ENCODE assay signal across 36 cellular contexts in the genomic region with DNA sequence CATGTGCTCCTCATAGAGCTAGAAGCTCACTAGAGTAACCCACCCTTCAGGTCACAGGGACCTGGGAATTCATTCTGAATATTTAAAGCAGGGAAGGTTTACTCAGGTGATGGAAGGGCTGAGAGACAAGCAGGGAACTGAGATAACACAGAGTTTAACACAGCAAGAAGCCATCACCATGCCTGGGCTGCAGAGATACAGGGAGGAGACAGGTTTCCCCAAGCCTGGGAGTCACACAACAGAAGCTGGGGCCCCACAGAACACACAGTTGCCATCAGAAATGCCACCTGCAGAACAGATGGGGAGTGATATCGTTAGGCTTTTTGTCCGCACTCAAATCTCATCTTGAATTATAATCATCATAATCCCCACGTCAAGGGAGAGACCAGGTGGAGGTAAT. TPM values are rescaled to one million over a fixed set of nuclear protein-coding genes. Genes with fewer than 3 reads are reported as not detected.
"Had no signal": no experiment of that assay in that cellular context is flagged by ENCODE, and none has a peak within 500 bp of the region (broad histone marks: within the 10 kb centered on the region; RNA-seq: fewer than 3 reads in every experiment).

No MANE protein-coding gene starts in this region.

- H3K27me3 ChIP-seq: Peyer's patch, SJSA1 had no signal

- H3K4me1 ChIP-seq: Peyer's patch, SJSA1 had no signal

- H3K36me3 ChIP-seq: Peyer's patch, SJSA1 had no signal

- H3K36me3 Mint-ChIP-seq: activated CD4-positive, alpha-beta memory T cell treated with anti-CD3 and anti-CD28 coated beads for 36 hours; activated naive CD4-positive, alpha-beta T cell treated with anti-CD3 and anti-CD28 coated beads, Interleukin-2, amount 10 ng/mL, durations not matched to agents 7 days and 5 days; activated naive CD8-positive, alpha-beta T cell; brain; WTC11 had no signal

- H3K4me3 Mint-ChIP-seq: activated CD4-positive, alpha-beta memory T cell treated with anti-CD3 and anti-CD28 coated beads for 36 hours; activated naive CD4-positive, alpha-beta T cell treated with anti-CD3 and anti-CD28 coated beads, Interleukin-2, amount 10 ng/mL, durations not matched to agents 7 days and 5 days; activated naive CD8-positive, alpha-beta T cell; activated naive CD8-positive, alpha-beta T cell treated with anti-CD3 and anti-CD28 coated beads, Interleukin-2, amount 50 U/mL, for 24 hours; activated T-cell treated with anti-CD3 and anti-CD28 coated beads, Interleukin-2, amount 50 U/mL, for 4 hours; brain; T-helper 1 cell treated with Interleukin-12 subunit alpha and Interleukin-12 subunit beta and Interleukin-4 antibody, amounts not matched to agents 30 μg/mL and 1 μg/mL, for 36 hours; T-helper 2 cell treated with Interferon-gamma antibody and Interleukin-4, amounts not matched to agents 5 μg/mL and 100 μg/mL, for 36 hours; WTC11 had no signal

- H3K27ac Mint-ChIP-seq: activated CD4-positive, alpha-beta memory T cell treated with anti-CD3 and anti-CD28 coated beads for 36 hours; activated naive CD4-positive, alpha-beta T cell treated with anti-CD3 and anti-CD28 coated beads, Interleukin-2, amount 10 ng/mL, durations not matched to agents 7 days and 5 days; activated naive CD8-positive, alpha-beta T cell; activated naive CD8-positive, alpha-beta T cell treated with anti-CD3 and anti-CD28 coated beads, Interleukin-2, amount 50 U/mL, for 24 hours; T-helper 1 cell treated with Interleukin-12 subunit alpha and Interleukin-12 subunit beta and Interleukin-4 antibody, amounts not matched to agents 30 μg/mL and 1 μg/mL, for 36 hours; T-helper 2 cell treated with Interferon-gamma antibody and Interleukin-4, amounts not matched to agents 5 μg/mL and 100 μg/mL, for 36 hours; WTC11 had no signal

- H3K9me3 ChIP-seq: Peyer's patch, SJSA1, SK-N-SH had no signal

- DNase-seq: activated CD4-positive, alpha-beta memory T cell treated with anti-CD3 and anti-CD28 coated beads for 36 hours; activated CD4-positive, alpha-beta T cell treated with anti-CD3 and anti-CD28 coated beads for 4 hours; activated CD4-positive, alpha-beta T cell treated with anti-CD3 and anti-CD28 coated beads, Interleukin-2, amount 50 U/mL, for 1 hour; activated CD8-positive, alpha-beta memory T cell treated with anti-CD3 and anti-CD28 coated beads, Interleukin-2, amount 50 U/mL, for 4 hours; activated effector memory CD4-positive, alpha-beta T cell treated with Interleukin-2 at 50 U/mL for 16 hours; activated naive CD4-positive, alpha-beta T cell treated with anti-CD3 and anti-CD28 coated beads, Interleukin-2, amount 10 ng/mL, durations not matched to agents 7 days and 5 days; activated naive CD8-positive, alpha-beta T cell treated with anti-CD3 and anti-CD28 coated beads, Interleukin-2, amount 50 U/mL, for 24 hours; activated T-cell treated with anti-CD3 and anti-CD28 coated beads for 4 hours; activated T-cell treated with anti-CD3 and anti-CD28 coated beads, Interleukin-2, amount 50 U/mL, for 4 hours; anterior cingulate cortex; caudate nucleus; cerebellar nuclear complex; Karpas-422; KBM-7; NCI-H1105; NCI-H1417 treated with DMSO at 0.1 percent for 48 hours; NCI-H1694 treated with DMSO at 0.1 percent for 48 hours; NCI-H2029; NCI-H345; NCI-H526 treated with DMSO at 0.1 percent for 48 hours; NCI-H774; PC-3; Peyer's patch; RPMI8226; SHP77 treated with DMSO at 0.1 percent for 48 hours; SK-N-SH had no signal

- H3K27me3 Mint-ChIP-seq: activated CD4-positive, alpha-beta memory T cell treated with anti-CD3 and anti-CD28 coated beads for 36 hours; activated naive CD8-positive, alpha-beta T cell; activated naive CD8-positive, alpha-beta T cell treated with anti-CD3 and anti-CD28 coated beads, Interleukin-2, amount 50 U/mL, for 24 hours had no signal

- ATAC-seq: activated CD4-positive, CD25-positive, alpha-beta regulatory T cell treated with anti-CD3 and anti-CD28 coated beads, Interleukin-2, amount 50 U/mL, for 24 hours; activated naive CD8-positive, alpha-beta T cell treated with anti-CD3 and anti-CD28 coated beads, Interleukin-2, amount 50 U/mL, for 24 hours; activated T-cell treated with anti-CD3 and anti-CD28 coated beads, Interleukin-2, amount 50 U/mL, for 4 hours; PC-3; WTC11 had no signal

- H3K4me1 Mint-ChIP-seq: brain had no signal

- H3K4me3 ChIP-seq: Peyer's patch, SJSA1 had no signal

- H3K27ac ChIP-seq: Peyer's patch, SJSA1 had no signal

- H3K9me3 Mint-ChIP-seq: activated CD4-positive, alpha-beta memory T cell treated with anti-CD3 and anti-CD28 coated beads for 36 hours; activated naive CD4-positive, alpha-beta T cell treated with anti-CD3 and anti-CD28 coated beads, Interleukin-2, amount 10 ng/mL, durations not matched to agents 7 days and 5 days; activated naive CD8-positive, alpha-beta T cell treated with anti-CD3 and anti-CD28 coated beads, Interleukin-2, amount 50 U/mL, for 24 hours; activated T-cell treated with anti-CD3 and anti-CD28 coated beads, Interleukin-2, amount 50 U/mL, for 4 hours; T-helper 1 cell treated with Interleukin-12 subunit alpha and Interleukin-12 subunit beta and Interleukin-4 antibody, amounts not matched to agents 30 μg/mL and 1 μg/mL, for 36 hours; T-helper 2 cell treated with Interferon-gamma antibody and Interleukin-4, amounts not matched to agents 5 μg/mL and 100 μg/mL, for 36 hours; WTC11 had no signal

RNA-seq across cellular contexts. Expression of a gene that starts 7.9 kb away (rescaled TPM):
- total RNA-seq: bronchial epithelial cell, MCF 10A, NCI-H460, PC-3, SJSA1, WTC11 had no signal
